ENCODE assay signal across 1 cellular context in genomic region chr2:55050133-55050994, GRCh38.
A peak's percentile ranks its signal among the peaks of the same experiment; 100 is the strongest.
TF ChIP-seq lines count a peak whose summit lies in the region.

A gene with protein sequence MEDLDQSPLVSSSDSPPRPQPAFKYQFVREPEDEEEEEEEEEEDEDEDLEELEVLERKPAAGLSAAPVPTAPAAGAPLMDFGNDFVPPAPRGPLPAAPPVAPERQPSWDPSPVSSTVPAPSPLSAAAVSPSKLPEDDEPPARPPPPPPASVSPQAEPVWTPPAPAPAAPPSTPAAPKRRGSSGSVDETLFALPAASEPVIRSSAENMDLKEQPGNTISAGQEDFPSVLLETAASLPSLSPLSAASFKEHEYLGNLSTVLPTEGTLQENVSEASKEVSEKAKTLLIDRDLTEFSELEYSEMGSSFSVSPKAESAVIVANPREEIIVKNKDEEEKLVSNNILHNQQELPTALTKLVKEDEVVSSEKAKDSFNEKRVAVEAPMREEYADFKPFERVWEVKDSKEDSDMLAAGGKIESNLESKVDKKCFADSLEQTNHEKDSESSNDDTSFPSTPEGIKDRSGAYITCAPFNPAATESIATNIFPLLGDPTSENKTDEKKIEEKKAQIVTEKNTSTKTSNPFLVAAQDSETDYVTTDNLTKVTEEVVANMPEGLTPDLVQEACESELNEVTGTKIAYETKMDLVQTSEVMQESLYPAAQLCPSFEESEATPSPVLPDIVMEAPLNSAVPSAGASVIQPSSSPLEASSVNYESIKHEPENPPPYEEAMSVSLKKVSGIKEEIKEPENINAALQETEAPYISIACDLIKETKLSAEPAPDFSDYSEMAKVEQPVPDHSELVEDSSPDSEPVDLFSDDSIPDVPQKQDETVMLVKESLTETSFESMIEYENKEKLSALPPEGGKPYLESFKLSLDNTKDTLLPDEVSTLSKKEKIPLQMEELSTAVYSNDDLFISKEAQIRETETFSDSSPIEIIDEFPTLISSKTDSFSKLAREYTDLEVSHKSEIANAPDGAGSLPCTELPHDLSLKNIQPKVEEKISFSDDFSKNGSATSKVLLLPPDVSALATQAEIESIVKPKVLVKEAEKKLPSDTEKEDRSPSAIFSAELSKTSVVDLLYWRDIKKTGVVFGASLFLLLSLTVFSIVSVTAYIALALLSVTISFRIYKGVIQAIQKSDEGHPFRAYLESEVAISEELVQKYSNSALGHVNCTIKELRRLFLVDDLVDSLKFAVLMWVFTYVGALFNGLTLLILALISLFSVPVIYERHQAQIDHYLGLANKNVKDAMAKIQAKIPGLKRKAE (minus strand): TSS chr2:55050451. CDS start chr2:55050300, 151 bp downstream.

TF ChIP-seq in K562, 482 proteins besides CTCF, POLR2A, EP300 and RAD21 (continued from another document and continues in another):
- TF ChIP-seq, protein P1, sequence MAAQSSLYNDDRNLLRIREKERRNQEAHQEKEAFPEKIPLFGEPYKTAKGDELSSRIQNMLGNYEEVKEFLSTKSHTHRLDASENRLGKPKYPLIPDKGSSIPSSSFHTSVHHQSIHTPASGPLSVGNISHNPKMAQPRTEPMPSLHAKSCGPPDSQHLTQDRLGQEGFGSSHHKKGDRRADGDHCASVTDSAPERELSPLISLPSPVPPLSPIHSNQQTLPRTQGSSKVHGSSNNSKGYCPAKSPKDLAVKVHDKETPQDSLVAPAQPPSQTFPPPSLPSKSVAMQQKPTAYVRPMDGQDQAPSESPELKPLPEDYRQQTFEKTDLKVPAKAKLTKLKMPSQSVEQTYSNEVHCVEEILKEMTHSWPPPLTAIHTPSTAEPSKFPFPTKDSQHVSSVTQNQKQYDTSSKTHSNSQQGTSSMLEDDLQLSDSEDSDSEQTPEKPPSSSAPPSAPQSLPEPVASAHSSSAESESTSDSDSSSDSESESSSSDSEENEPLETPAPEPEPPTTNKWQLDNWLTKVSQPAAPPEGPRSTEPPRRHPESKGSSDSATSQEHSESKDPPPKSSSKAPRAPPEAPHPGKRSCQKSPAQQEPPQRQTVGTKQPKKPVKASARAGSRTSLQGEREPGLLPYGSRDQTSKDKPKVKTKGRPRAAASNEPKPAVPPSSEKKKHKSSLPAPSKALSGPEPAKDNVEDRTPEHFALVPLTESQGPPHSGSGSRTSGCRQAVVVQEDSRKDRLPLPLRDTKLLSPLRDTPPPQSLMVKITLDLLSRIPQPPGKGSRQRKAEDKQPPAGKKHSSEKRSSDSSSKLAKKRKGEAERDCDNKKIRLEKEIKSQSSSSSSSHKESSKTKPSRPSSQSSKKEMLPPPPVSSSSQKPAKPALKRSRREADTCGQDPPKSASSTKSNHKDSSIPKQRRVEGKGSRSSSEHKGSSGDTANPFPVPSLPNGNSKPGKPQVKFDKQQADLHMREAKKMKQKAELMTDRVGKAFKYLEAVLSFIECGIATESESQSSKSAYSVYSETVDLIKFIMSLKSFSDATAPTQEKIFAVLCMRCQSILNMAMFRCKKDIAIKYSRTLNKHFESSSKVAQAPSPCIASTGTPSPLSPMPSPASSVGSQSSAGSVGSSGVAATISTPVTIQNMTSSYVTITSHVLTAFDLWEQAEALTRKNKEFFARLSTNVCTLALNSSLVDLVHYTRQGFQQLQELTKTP (IDR thresholded peaks at IDR 0.05; ENCODE audit: low read depth in 1 of 2, partially characterized antibody in 2 of 2) = peak; percentile 76 to 91
- peak; percentile 70 for TF ChIP-seq NFE2 (IDR thresholded peaks at IDR 0.05; ENCODE audit: low read depth)
- TF ChIP-seq ZNF431 (CRISPR knock-in tag; IDR thresholded peaks at IDR 0.05) = peak; percentile 55; the same call in 1 of the 2 replicates
- no peak for TF ChIP-seq ZNF449 (CRISPR knock-in tag; IDR thresholded peaks at IDR 0.05)
- TF ChIP-seq MCM2 (IDR thresholded peaks at IDR 0.05; ENCODE audit: low read depth) = no peak
- TF ChIP-seq LEF1 (IDR thresholded peaks at IDR 0.05) = 0 out of 2 replicates have a peak, but pooled peaks have one; percentile 22
- peak; percentile 95 for TF ChIP-seq TAF1 (IDR thresholded peaks at IDR 0.05; ENCODE audit: control insufficient read depth, extremely low read depth, insufficient read depth, low read length, severe bottlenecking)
- no peak for TF ChIP-seq RFX1 (IDR thresholded peaks at IDR 0.05)
- TF ChIP-seq ZNF584 (CRISPR knock-in tag; IDR thresholded peaks at IDR 0.05; ENCODE audit: low read depth) = peak; percentile 69; the same call in 1 of the 2 replicates
- no peak for TF ChIP-seq BCL6 (CRISPR knock-in tag; IDR thresholded peaks at IDR 0.05)
- no peak; the same call in 1 of the 2 replicates for TF ChIP-seq HLTF (IDR thresholded peaks at IDR 0.05)
- TF ChIP-seq RBM25 (IDR thresholded peaks at IDR 0.05; ENCODE audit: low read depth, low read length, severe bottlenecking) = peak; percentile 63
- no peak for TF ChIP-seq PCBP1 (IDR thresholded peaks at IDR 0.05; ENCODE audit: low read depth, low read length, poor library complexity, severe bottlenecking)
- no peak for TF ChIP-seq ZNF699 (CRISPR knock-in tag; IDR thresholded peaks at IDR 0.05; ENCODE audit: insufficient replicate concordance)
- TF ChIP-seq ZNF766 (CRISPR knock-in tag; conservative IDR thresholded peaks at IDR 0.05) = no peak
- TF ChIP-seq HNRNPLL (IDR thresholded peaks at IDR 0.05; ENCODE audit: low read depth, low read length, poor library complexity, severe bottlenecking) = peak; percentile 81
- 0 out of 2 replicates have a peak, but pooled peaks have one; percentile 8 for TF ChIP-seq KAT7 (CRISPR knock-in tag; IDR thresholded peaks at IDR 0.05; ENCODE audit: borderline replicate concordance)
- TF ChIP-seq HMGN3 (IDR thresholded peaks at IDR 0.05; ENCODE audit: borderline replicate concordance, extremely low read depth, insufficient read length, low read depth, low read length) = peak; percentile 53
- TF ChIP-seq TAF9B (IDR thresholded peaks at IDR 0.05; ENCODE audit: partially characterized antibody) = peak; percentile 92
- TF ChIP-seq MECOM (CRISPR knock-in tag; IDR thresholded peaks at IDR 0.05) = 0 out of 2 replicates have a peak, but pooled peaks have one; percentile 23
- no peak for TF ChIP-seq EHMT2 (IDR thresholded peaks at IDR 0.05)
- TF ChIP-seq, protein P2, sequence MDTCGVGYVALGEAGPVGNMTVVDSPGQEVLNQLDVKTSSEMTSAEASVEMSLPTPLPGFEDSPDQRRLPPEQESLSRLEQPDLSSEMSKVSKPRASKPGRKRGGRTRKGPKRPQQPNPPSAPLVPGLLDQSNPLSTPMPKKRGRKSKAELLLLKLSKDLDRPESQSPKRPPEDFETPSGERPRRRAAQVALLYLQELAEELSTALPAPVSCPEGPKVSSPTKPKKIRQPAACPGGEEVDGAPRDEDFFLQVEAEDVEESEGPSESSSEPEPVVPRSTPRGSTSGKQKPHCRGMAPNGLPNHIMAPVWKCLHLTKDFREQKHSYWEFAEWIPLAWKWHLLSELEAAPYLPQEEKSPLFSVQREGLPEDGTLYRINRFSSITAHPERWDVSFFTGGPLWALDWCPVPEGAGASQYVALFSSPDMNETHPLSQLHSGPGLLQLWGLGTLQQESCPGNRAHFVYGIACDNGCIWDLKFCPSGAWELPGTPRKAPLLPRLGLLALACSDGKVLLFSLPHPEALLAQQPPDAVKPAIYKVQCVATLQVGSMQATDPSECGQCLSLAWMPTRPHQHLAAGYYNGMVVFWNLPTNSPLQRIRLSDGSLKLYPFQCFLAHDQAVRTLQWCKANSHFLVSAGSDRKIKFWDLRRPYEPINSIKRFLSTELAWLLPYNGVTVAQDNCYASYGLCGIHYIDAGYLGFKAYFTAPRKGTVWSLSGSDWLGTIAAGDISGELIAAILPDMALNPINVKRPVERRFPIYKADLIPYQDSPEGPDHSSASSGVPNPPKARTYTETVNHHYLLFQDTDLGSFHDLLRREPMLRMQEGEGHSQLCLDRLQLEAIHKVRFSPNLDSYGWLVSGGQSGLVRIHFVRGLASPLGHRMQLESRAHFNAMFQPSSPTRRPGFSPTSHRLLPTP (IDR thresholded peaks at IDR 0.05; ENCODE audit: borderline replicate concordance, extremely low read depth, insufficient read length) = no peak
- no peak for TF ChIP-seq STAT5A (IDR thresholded peaks at IDR 0.05; ENCODE audit: borderline replicate concordance, low read length)
- no peak for TF ChIP-seq MYC (IDR thresholded peaks at IDR 0.05; ENCODE audit: low read depth, low read length)
- no peak for TF ChIP-seq MYC (CRISPR knock-in tag; IDR thresholded peaks at IDR 0.05; ENCODE audit: borderline replicate concordance, low read depth)
- TF ChIP-seq ADNP (tag; IDR thresholded peaks at IDR 0.05) = no peak
- TF ChIP-seq ZFP36 (IDR thresholded peaks at IDR 0.05; ENCODE audit: low read depth, low read length, partially characterized antibody) = no peak
- no peak for TF ChIP-seq HEY1 (CRISPR knock-in tag; IDR thresholded peaks at IDR 0.05; ENCODE audit: borderline replicate concordance)
- peak; percentile 9; the same call in 1 of the 2 replicates for TF ChIP-seq NFRKB (IDR thresholded peaks at IDR 0.05; ENCODE audit: low read depth)
- no peak; the same call in 1 of the 2 replicates for TF ChIP-seq ZNF644 (tag; IDR thresholded peaks at IDR 0.05; ENCODE audit: low read depth)
- no peak for TF ChIP-seq MXD1 (CRISPR knock-in tag; IDR thresholded peaks at IDR 0.05; ENCODE audit: borderline replicate concordance, poor library complexity, severe bottlenecking)
- no peak for TF ChIP-seq NFE2L1 (tag; IDR thresholded peaks at IDR 0.05; ENCODE audit: borderline replicate concordance, low read depth)
- no peak for TF ChIP-seq DLX4 (CRISPR knock-in tag; IDR thresholded peaks at IDR 0.05)
- no peak for TF ChIP-seq POU5F1 (IDR thresholded peaks at IDR 0.05; ENCODE audit: borderline replicate concordance, low read depth, low read length, partially characterized antibody)
- no peak for TF ChIP-seq ETS2 (tag; IDR thresholded peaks at IDR 0.05; ENCODE audit: borderline replicate concordance, poor library complexity, severe bottlenecking)
- no peak for TF ChIP-seq HMG20B (CRISPR knock-in tag; IDR thresholded peaks at IDR 0.05)
- TF ChIP-seq ZNF583 (CRISPR knock-in tag; IDR thresholded peaks at IDR 0.05) = no peak
- TF ChIP-seq, protein P3, sequence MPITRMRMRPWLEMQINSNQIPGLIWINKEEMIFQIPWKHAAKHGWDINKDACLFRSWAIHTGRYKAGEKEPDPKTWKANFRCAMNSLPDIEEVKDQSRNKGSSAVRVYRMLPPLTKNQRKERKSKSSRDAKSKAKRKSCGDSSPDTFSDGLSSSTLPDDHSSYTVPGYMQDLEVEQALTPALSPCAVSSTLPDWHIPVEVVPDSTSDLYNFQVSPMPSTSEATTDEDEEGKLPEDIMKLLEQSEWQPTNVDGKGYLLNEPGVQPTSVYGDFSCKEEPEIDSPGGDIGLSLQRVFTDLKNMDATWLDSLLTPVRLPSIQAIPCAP (CRISPR knock-in tag; IDR thresholded peaks at IDR 0.05; ENCODE audit: borderline replicate concordance) = no peak
- peak; percentile 88; the same call in 1 of the 2 replicates for TF ChIP-seq CGGBP1 (CRISPR knock-in tag; IDR thresholded peaks at IDR 0.05)
- no peak for TF ChIP-seq ZNF512 (tag; IDR thresholded peaks at IDR 0.05)
- TF ChIP-seq ZNF253 (CRISPR knock-in tag; conservative IDR thresholded peaks at IDR 0.05) = no peak
- TF ChIP-seq ZBTB33 (CRISPR knock-in tag; IDR thresholded peaks at IDR 0.05) = 0 out of 2 replicates have a peak, but pooled peaks have one; percentile 40
- TF ChIP-seq TCF3 (CRISPR knock-in tag; IDR thresholded peaks at IDR 0.05) = no peak; the same call in 1 of the 2 replicates
